1 cellular context compared by ENCODE assay signal in the genomic region with DNA sequence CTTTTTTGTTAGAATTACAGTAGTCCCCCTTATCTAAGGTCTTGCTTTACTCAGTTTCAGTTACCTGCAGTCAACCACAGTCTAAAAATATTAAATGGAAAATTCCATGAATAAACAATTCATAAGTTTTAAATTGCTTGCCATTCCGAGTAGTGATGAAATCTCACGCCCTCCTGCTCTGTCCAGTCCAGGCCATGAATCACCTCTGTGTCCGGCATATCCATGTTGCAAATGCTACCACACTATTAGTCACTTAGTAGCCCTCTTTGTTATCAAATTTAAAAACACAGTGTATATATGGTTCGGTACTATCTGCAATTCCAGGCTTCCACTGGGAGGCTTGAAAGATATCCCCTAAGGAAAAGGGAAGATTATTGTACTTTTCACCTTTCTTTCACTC.
TF ChIP-seq lines count a peak whose summit lies in the region.

No MANE protein-coding gene starts in this region.

TF ChIP-seq in SK-N-SH, 30 proteins besides CTCF, POLR2A, EP300 and RAD21 (continued from another document):
- 0 out of 2 replicates have a peak, but pooled peaks have one; percentile 16 for TF ChIP-seq PBX3 (IDR thresholded peaks at IDR 0.05)
- TF ChIP-seq POLR2AphosphoS5 (IDR thresholded peaks at IDR 0.05; ENCODE audit: low read depth, low read length) = no peak
- no peak for TF ChIP-seq TEAD4 (IDR thresholded peaks at IDR 0.05; ENCODE audit: borderline replicate concordance, insufficient read depth)
- no peak for TF ChIP-seq CHD2 (IDR thresholded peaks at IDR 0.05; ENCODE audit: low read length, partially characterized antibody)
- no peak for TF ChIP-seq JUND (IDR thresholded peaks at IDR 0.05)
- TF ChIP-seq ELF1 (IDR thresholded peaks at IDR 0.05) = no peak
- peak; percentile 18; the same call in 1 of the 2 replicates for TF ChIP-seq FOSL2 (IDR thresholded peaks at IDR 0.05; ENCODE audit: borderline replicate concordance, low read depth)
- no peak for TF ChIP-seq NFIC (IDR thresholded peaks at IDR 0.05; ENCODE audit: borderline replicate concordance)
